ENCODE assay signal across 8 cellular contexts in genomic region chr6:137767931-137768690, GRCh38.
A peak's percentile ranks its signal among the peaks of the same experiment; 100 is the strongest.
DNase-seq lines count a peak whose midpoint lies in the region; ATAC-seq and TF ChIP-seq lines count a peak whose summit lies in the region.

No MANE protein-coding gene starts in this region.

- in situ Hi-C loops in HAP-1 (cut with MboI; ENCODE audit: low sequenced_read_pairs), result no loop called here

- no peaks in the 10 kb centered on the region for H3K27me3 ChIP-seq in spleen (replicated peaks in 1 of 7)
- H3K27me3 ChIP-seq in HAP-1 (ENCODE audit: low read depth), result no peaks in the 10 kb centered on the region
- H3K27me3 ChIP-seq in ovary, result no peaks in the 10 kb centered on the region

- peaks cover 23% of the 10 kb centered on the region for H3K4me1 Mint-ChIP-seq in activated T-cell treated with anti-CD3 and anti-CD28 coated beads, Interleukin-2, amount 50 U/mL, for 4 hours (ENCODE audit: low read depth)
- peaks cover 18% of the 10 kb centered on the region for H3K4me1 Mint-ChIP-seq in activated CD8-positive, alpha-beta T cell treated with anti-CD3 and anti-CD28 coated beads, Interleukin-2, amount 10 ng/mL, durations not matched to agents 7 days and 5 days (ENCODE audit: low read depth)

- POLR2A ChIA-PET in activated CD8-positive, alpha-beta T cell treated with anti-CD3 and anti-CD28 coated beads, Interleukin-2, amount 10 ng/mL, durations not matched to agents 7 days and 5 days (lab: Charles Lee), result interaction anchor here (0.7 to 1.2 kb wide), 2 partner anchors 98 to 100 kb away, joined by 3 to 4 read pairs; partner anchors contain the start of gene TNFAIP3

- ATAC-seq in activated T-cell treated with anti-CD3 and anti-CD28 coated beads, Interleukin-2, amount 50 U/mL, for 4 hours, result peak; percentile 30 to 41
- ATAC-seq in HG03175 (IDR thresholded peaks at IDR 0.05; ENCODE audit: unreplicated experiment), result peak; percentile 85
- peak; percentile 78 for ATAC-seq in activated CD8-positive, alpha-beta T cell treated with anti-CD3 and anti-CD28 coated beads, Interleukin-2, amount 10 ng/mL, durations not matched to agents 7 days and 5 days

- no peak for TF ChIP-seq EP300 in ovary (IDR thresholded peaks at IDR 0.05)

- peak overlapping the region; percentile 57 for H3K4me3 Mint-ChIP-seq in activated T-cell treated with anti-CD3 and anti-CD28 coated beads, Interleukin-2, amount 50 U/mL, for 4 hours
- peak overlapping the region; percentile 65 for H3K4me3 Mint-ChIP-seq in activated CD8-positive, alpha-beta T cell treated with anti-CD3 and anti-CD28 coated beads, Interleukin-2, amount 10 ng/mL, durations not matched to agents 7 days and 5 days

- H3K36me3 Mint-ChIP-seq in activated T-cell treated with anti-CD3 and anti-CD28 coated beads, Interleukin-2, amount 50 U/mL, for 4 hours (ENCODE audit: insufficient read depth), result peaks cover 1% of the 10 kb centered on the region
- H3K36me3 Mint-ChIP-seq in activated CD8-positive, alpha-beta T cell treated with anti-CD3 and anti-CD28 coated beads, Interleukin-2, amount 10 ng/mL, durations not matched to agents 7 days and 5 days (ENCODE audit: low read depth), result no peaks in the 10 kb centered on the region

- WGBS in spleen, 5 donors, result 32 to 37% (median 33%) methylated on average over 5 of the region's 5 CpGs
- 73 to 76% (median 76%) methylated on average over 5 of the region's 5 CpGs for WGBS in ovary, 3 donors

- no peaks in the 10 kb centered on the region for H3K9me3 Mint-ChIP-seq in activated T-cell treated with anti-CD3 and anti-CD28 coated beads, Interleukin-2, amount 50 U/mL, for 4 hours
- H3K9me3 Mint-ChIP-seq in activated CD8-positive, alpha-beta T cell treated with anti-CD3 and anti-CD28 coated beads, Interleukin-2, amount 10 ng/mL, durations not matched to agents 7 days and 5 days (ENCODE audit: insufficient read depth), result no peaks in the 10 kb centered on the region

- intact Hi-C loops in spleen (cut with DNase I; ENCODE audit: low total_unique reads), result no loop called here
- intact Hi-C loops in ovary (cut with DNase I), result no loop called here

- no peak for TF ChIP-seq CTCF in spleen (IDR thresholded peaks at IDR 0.05 in 8 of 11, conservative IDR thresholded peaks at IDR 0.05 in 3 of 11)
- no peak for TF ChIP-seq CTCF in ovary (IDR thresholded peaks at IDR 0.05)

- H3K36me3 ChIP-seq in spleen, result no peaks in the 10 kb centered on the region
- H3K36me3 ChIP-seq in HAP-1 (replicated peaks), result no peaks in the 10 kb centered on the region
- H3K36me3 ChIP-seq in ovary, result no peaks in the 10 kb centered on the region

- H3K27me3 Mint-ChIP-seq in activated T-cell treated with anti-CD3 and anti-CD28 coated beads, Interleukin-2, amount 50 U/mL, for 4 hours (ENCODE audit: low read depth), result no peaks in the 10 kb centered on the region
- H3K27me3 Mint-ChIP-seq in activated CD8-positive, alpha-beta T cell treated with anti-CD3 and anti-CD28 coated beads, Interleukin-2, amount 10 ng/mL, durations not matched to agents 7 days and 5 days (ENCODE audit: low read depth), result no peaks in the 10 kb centered on the region

- peak overlapping the region in 7 of 8 donors; percentile 24 to 82 (median 63) for H3K27ac ChIP-seq in spleen
- H3K27ac ChIP-seq in ovary, result no peak overlapping the region

- no peak overlapping the region for H3K4me3 ChIP-seq in spleen
- H3K4me3 ChIP-seq in HAP-1, result no peak overlapping the region
- H3K4me3 ChIP-seq in ovary, result no peak overlapping the region

- peak overlapping the region; percentile 95 for H3K27ac Mint-ChIP-seq in activated CD8-positive, alpha-beta T cell treated with anti-CD3 and anti-CD28 coated beads, Interleukin-2, amount 10 ng/mL, durations not matched to agents 7 days and 5 days

- H3K4me1 ChIP-seq in spleen, result peaks cover 0 to 27% (median 15%) of the 10 kb centered on the region in 6 donors
- H3K4me1 ChIP-seq in HAP-1, result no peaks in the 10 kb centered on the region
- no peaks in the 10 kb centered on the region for H3K4me1 ChIP-seq in ovary (ENCODE audit: insufficient read depth)

- CTCF ChIA-PET in activated CD8-positive, alpha-beta T cell treated with anti-CD3 and anti-CD28 coated beads, Interleukin-2, amount 10 ng/mL, durations not matched to agents 7 days and 5 days (lab: Charles Lee), result interaction anchor here (0.9 to 1.5 kb wide), 5 partner anchors 11 to 104 kb away, joined by 3 to 9 read pairs (median 4); partner anchors contain the start of gene TNFAIP3

- DNase-seq in activated T-cell treated with anti-CD3 and anti-CD28 coated beads, Interleukin-2, amount 50 U/mL, for 4 hours, result no peak
- DNase-seq in activated T-cell treated with anti-CD3 and anti-CD28 coated beads for 4 hours, result no peak
- DNase-seq in activated CD8-positive, alpha-beta T cell treated with anti-CD3 and anti-CD28 coated beads, Interleukin-2, amount 10 ng/mL, durations not matched to agents 7 days and 5 days, result no peak
- DNase-seq in spleen, result no peak
- no peak for DNase-seq in HAP-1 (ENCODE audit: low spot score in 2 of 2)
- DNase-seq in DMS53 (lab: John Stamatoyannopoulos, UW), result no peak
- DNase-seq in ovary, result no peak

- no peak for TF ChIP-seq POLR2A in spleen (IDR thresholded peaks at IDR 0.05)
- no peak for TF ChIP-seq POLR2A in ovary (IDR thresholded peaks at IDR 0.05)

- H3K9me3 ChIP-seq in spleen (peaks cover 0 to 5% (median 0%) of the 10 kb centered on the region in 8 donors), HAP-1 (no peaks in the 10 kb centered on the region), ovary (no peaks in the 10 kb centered on the region)

Comparison
In these comparisons a context has a peak if more than half of its experiments do, and no peak if none do; other contexts are left out.
1. H3K27ac ChIP-seq: peak in spleen (7 of 8); none in ovary (0 of 2).
2. Peak in every context shown above with its lines, with median percentiles within 50 percentile points of each other: ATAC-seq.